ENCODE assay signal across 15 cellular contexts in the genomic region with DNA sequence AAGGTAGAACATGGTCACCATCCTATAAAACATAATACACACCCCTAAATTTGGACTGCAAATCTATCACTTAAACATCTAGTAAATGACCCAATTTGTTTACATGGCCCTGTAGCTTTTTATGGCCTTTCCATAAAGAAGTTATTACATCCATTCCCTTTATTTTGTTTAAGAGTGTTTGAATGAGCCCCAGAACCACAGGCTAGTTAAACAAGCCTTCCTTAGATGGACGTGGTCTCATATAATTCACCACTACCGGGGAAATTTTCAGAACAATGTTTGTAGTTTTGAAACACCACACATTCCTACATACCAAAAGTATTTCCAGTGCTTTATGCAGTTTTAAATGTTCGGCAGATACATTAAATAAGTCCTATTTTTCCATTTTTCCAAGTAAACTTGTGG. TPM values are rescaled to one million over a fixed set of nuclear protein-coding genes. Genes with fewer than 3 reads are reported as not detected.
DNase-seq lines count a peak whose midpoint lies in the region; ATAC-seq, FAIRE-seq and TF ChIP-seq lines count a peak whose summit lies in the region.
"Had no signal": no experiment of that assay in that cellular context is flagged by ENCODE, and none has a peak within 500 bp of the region (broad histone marks: within the 10 kb centered on the region; RNA-seq: fewer than 3 reads in every experiment).

No MANE protein-coding gene starts in this region.

- no peak for ATAC-seq in HG03565 (IDR thresholded peaks at IDR 0.05; ENCODE audit: unreplicated experiment)
- ATAC-seq: psoas muscle had no signal

- H3K27ac ChIP-seq in SK-N-SH (ENCODE audit: low read depth in 2 of 2, low read length in 1 of 2) (peak overlapping the region; percentile 34 to 49; a peak in 3 of 4 replicates), neural progenitor cell (no peak overlapping the region)
- H3K27ac ChIP-seq: BLaER1, psoas muscle had no signal

- peaks cover 2% of the 10 kb centered on the region for H3K9me3 Mint-ChIP-seq in neural progenitor cell
- H3K9me3 Mint-ChIP-seq: activated CD4-positive, alpha-beta T cell treated with anti-CD3 and anti-CD28 coated beads, Interleukin-2, amount 10 ng/mL, durations not matched to agents 7 days and 5 days; activated naive CD8-positive, alpha-beta T cell treated with anti-CD3 and anti-CD28 coated beads, Interleukin-2, amount 10 ng/mL, durations not matched to agents 7 days and 5 days had no signal

- no peak for TF ChIP-seq EP300 in SK-N-SH (IDR thresholded peaks at IDR 0.05; ENCODE audit: borderline replicate concordance in 1 of 2, low read depth in 1 of 2, low read length in 1 of 2)

- 58% methylated on average over 3 of the region's 3 CpGs for WGBS in SK-N-SH (ENCODE audit: low lambda C conversion rate)

- H4K20me1 ChIP-seq in SK-N-SH (ENCODE audit: insufficient read depth) = no peaks in the 10 kb centered on the region
- no peaks in the 10 kb centered on the region for H4K20me1 ChIP-seq in neural progenitor cell (ENCODE audit: low read depth)
- H4K20me1 ChIP-seq: BLaER1 had no signal

- H3K36me3 Mint-ChIP-seq in neural progenitor cell = peaks cover 7% of the 10 kb centered on the region
- H3K36me3 Mint-ChIP-seq: activated naive CD8-positive, alpha-beta T cell treated with anti-CD3 and anti-CD28 coated beads, Interleukin-2, amount 10 ng/mL, durations not matched to agents 7 days and 5 days had no signal

- H3K27me3 Mint-ChIP-seq in neural progenitor cell (ENCODE audit: insufficient read depth, low read depth) = peaks cover 2% of the 10 kb centered on the region
- H3K27me3 Mint-ChIP-seq: activated CD4-positive, alpha-beta T cell treated with anti-CD3 and anti-CD28 coated beads, Interleukin-2, amount 10 ng/mL, durations not matched to agents 7 days and 5 days; activated naive CD8-positive, alpha-beta T cell treated with anti-CD3 and anti-CD28 coated beads, Interleukin-2, amount 10 ng/mL, durations not matched to agents 7 days and 5 days; activated T-cell treated with anti-CD3 and anti-CD28 coated beads, Interleukin-2, amount 50 U/mL, for 24 hours had no signal

- POLR2A ChIA-PET in SK-N-SH (lab: Yijun Ruan, JAX) = no interaction called here

- no peak for TF ChIP-seq RAD21 in SK-N-SH (IDR thresholded peaks at IDR 0.05; ENCODE audit: low read length)

- H3K4me1 ChIP-seq in SK-N-SH (ENCODE audit: control insufficient read depth in 1 of 2, insufficient read depth in 2 of 2, low read depth in 1 of 2, low read length in 1 of 2) (peaks cover 0 to 71% of the 10 kb centered on the region in 2 experiments), neural progenitor cell (no peaks in the 10 kb centered on the region)
- H3K4me1 ChIP-seq: BLaER1 had no signal

- H3K36me3 ChIP-seq in SK-N-SH (replicated peaks in 1 of 2; ENCODE audit: control insufficient read depth in 1 of 2, insufficient read depth in 2 of 2, low read length in 1 of 2) (no peaks in the 10 kb centered on the region), neural progenitor cell (no peaks in the 10 kb centered on the region)
- H3K36me3 ChIP-seq: BLaER1 had no signal

- CTCF ChIA-PET in SK-N-SH (lab: Yijun Ruan, JAX) = interaction anchor here (4.4 kb wide), 1 partner anchor 10 kb away, joined by 23 read pairs; a partner anchor contains a TSS

- no peak overlapping the region for H3K27ac Mint-ChIP-seq in neural progenitor cell
- H3K27ac Mint-ChIP-seq: activated CD4-positive, alpha-beta T cell treated with anti-CD3 and anti-CD28 coated beads, Interleukin-2, amount 10 ng/mL, durations not matched to agents 7 days and 5 days; activated naive CD8-positive, alpha-beta T cell treated with anti-CD3 and anti-CD28 coated beads, Interleukin-2, amount 10 ng/mL, durations not matched to agents 7 days and 5 days; activated T-cell treated with anti-CD3 and anti-CD28 coated beads, Interleukin-2, amount 50 U/mL, for 24 hours had no signal

- H3K9me2 ChIP-seq in SK-N-SH = no peaks in the 10 kb centered on the region

- H3K9ac ChIP-seq in SK-N-SH = peak overlapping the region; percentile 2; the same call in 1 of the 2 replicates
- H3K9ac ChIP-seq in neural progenitor cell = no peak overlapping the region
- H3K9ac ChIP-seq: BLaER1 had no signal

- H3K4me1 Mint-ChIP-seq in neural progenitor cell = peaks cover 29% of the 10 kb centered on the region
- H3K4me1 Mint-ChIP-seq: activated CD4-positive, alpha-beta T cell treated with anti-CD3 and anti-CD28 coated beads, Interleukin-2, amount 10 ng/mL, durations not matched to agents 7 days and 5 days; activated naive CD8-positive, alpha-beta T cell treated with anti-CD3 and anti-CD28 coated beads, Interleukin-2, amount 10 ng/mL, durations not matched to agents 7 days and 5 days had no signal

- H3K4me2 ChIP-seq in SK-N-SH (peak overlapping the region; percentile 36), neural progenitor cell (no peak overlapping the region)
- H3K4me2 ChIP-seq: BLaER1 had no signal

- H3K79me2 ChIP-seq in SK-N-SH (ENCODE audit: insufficient read depth) (peaks cover 100% of the 10 kb centered on the region), neural progenitor cell (ENCODE audit: low read depth) (no peaks in the 10 kb centered on the region)

- H3K4me3 Mint-ChIP-seq in neural progenitor cell = no peak overlapping the region
- H3K4me3 Mint-ChIP-seq: activated CD4-positive, alpha-beta T cell treated with anti-CD3 and anti-CD28 coated beads, Interleukin-2, amount 10 ng/mL, durations not matched to agents 7 days and 5 days; activated naive CD8-positive, alpha-beta T cell treated with anti-CD3 and anti-CD28 coated beads, Interleukin-2, amount 10 ng/mL, durations not matched to agents 7 days and 5 days; activated T-cell treated with anti-CD3 and anti-CD28 coated beads, Interleukin-2, amount 50 U/mL, for 24 hours had no signal

- H3F3A ChIP-seq in SK-N-SH (replicated peaks; ENCODE audit: insufficient read depth) (peaks cover 7% of the 10 kb centered on the region), neural progenitor cell (ENCODE audit: low read depth) (no peaks in the 10 kb centered on the region)

- H2AFZ ChIP-seq in SK-N-SH (ENCODE audit: low read depth) = no peak overlapping the region
- no peak overlapping the region for H2AFZ ChIP-seq in neural progenitor cell (replicated peaks)

- H3K9me3 ChIP-seq in SK-N-SH (no peaks in the 10 kb centered on the region), neural progenitor cell (ENCODE audit: low read depth) (no peaks in the 10 kb centered on the region)
- H3K9me3 ChIP-seq: BLaER1, psoas muscle had no signal

- FAIRE-seq in GM12892 (lab: Jason Lieb, UNC) = no peak

- H3K27me3 ChIP-seq in SK-N-SH (ENCODE audit: insufficient read depth) = no peaks in the 10 kb centered on the region
- H3K27me3 ChIP-seq in neural progenitor cell = no peaks in the 10 kb centered on the region
- H3K27me3 ChIP-seq: BLaER1 had no signal

- TF ChIP-seq CTCF in SK-N-SH (IDR thresholded peaks at IDR 0.05) (no peak), fibroblast of pulmonary artery (IDR thresholded peaks at IDR 0.05; ENCODE audit: low read length, missing control alignments) (no peak), neural progenitor cell (IDR thresholded peaks at IDR 0.05) (no peak)

- TF ChIP-seq POLR2A in GM12892 (IDR thresholded peaks at IDR 0.05; ENCODE audit: low read depth, low read length) = no peak

- H3K4me3 ChIP-seq in SK-N-SH (ENCODE audit: low read depth in 2 of 2, low read length in 1 of 2) (no peak overlapping the region), fibroblast of pulmonary artery (replicated peaks; ENCODE audit: low read depth, low read length) (no peak overlapping the region), skeletal muscle cell (ENCODE audit: low read depth, low read length) (peak overlapping the region; percentile 2), neural progenitor cell (no peak overlapping the region)
- H3K4me3 ChIP-seq: BLaER1, psoas muscle had no signal

- DNase-seq in ELR (ENCODE audit: low read depth) (peak; percentile 58), SK-N-SH (no peak), fibroblast of pulmonary artery (ENCODE audit: low read depth) (peak; percentile 55), skeletal muscle cell (ENCODE audit: low read depth) (no peak), neural progenitor cell (ENCODE audit: low spot score) (no peak), GM12892 (ENCODE audit: insufficient read length) (no peak)
- DNase-seq in stimulated activated CD4-positive, alpha-beta T cell treated with anti-CD3 and anti-CD28 coated beads, Interleukin-2, amount 100 ng/mL, for 48 hours = no peak
- DNase-seq: activated CD4-positive, alpha-beta T cell treated with anti-CD3 and anti-CD28 coated beads, Interleukin-2, amount 10 ng/mL, durations not matched to agents 7 days and 5 days; activated naive CD8-positive, alpha-beta T cell treated with anti-CD3 and anti-CD28 coated beads, Interleukin-2, amount 10 ng/mL, durations not matched to agents 7 days and 5 days; activated T-cell treated with anti-CD3 and anti-CD28 coated beads, Interleukin-2, amount 50 U/mL, for 24 hours; GOT3; NCI-H1092; psoas muscle had no signal

TF ChIP-seq in SK-N-SH, 30 proteins besides CTCF, POLR2A, EP300 and RAD21 (continues in another document):
- no peak for TF ChIP-seq ELF1 (IDR thresholded peaks at IDR 0.05)
- no peak for TF ChIP-seq JUND (IDR thresholded peaks at IDR 0.05)
- TF ChIP-seq GABPA (IDR thresholded peaks at IDR 0.05; ENCODE audit: low read depth) = no peak
- TF ChIP-seq, protein P1, sequence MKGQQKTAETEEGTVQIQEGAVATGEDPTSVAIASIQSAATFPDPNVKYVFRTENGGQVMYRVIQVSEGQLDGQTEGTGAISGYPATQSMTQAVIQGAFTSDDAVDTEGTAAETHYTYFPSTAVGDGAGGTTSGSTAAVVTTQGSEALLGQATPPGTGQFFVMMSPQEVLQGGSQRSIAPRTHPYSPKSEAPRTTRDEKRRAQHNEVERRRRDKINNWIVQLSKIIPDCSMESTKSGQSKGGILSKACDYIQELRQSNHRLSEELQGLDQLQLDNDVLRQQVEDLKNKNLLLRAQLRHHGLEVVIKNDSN (IDR thresholded peaks at IDR 0.05; ENCODE audit: borderline replicate concordance, low read depth) = no peak
- TF ChIP-seq TAF1 (IDR thresholded peaks at IDR 0.05; ENCODE audit: borderline replicate concordance, low read depth, low read length) = no peak

RNA-seq across cellular contexts. Expression of a gene that starts 12.3 kb away (rescaled TPM):
- 29.8 and 36.2 TPM in 2 replicates for polyA plus RNA-seq in SK-N-SH (2012; rRNA removed)
- polyA plus RNA-seq in SK-N-SH (2012; cell fraction: cytosol; rRNA removed) = 37.7 and 40.7 TPM in 2 replicates
- polyA plus RNA-seq in SK-N-SH (2012; cell fraction: nucleus; rRNA removed) = 27.3 and 49.5 TPM in 2 replicates
- total RNA-seq in neural progenitor cell (ENCODE audit: low replicate concordance) = 2.5 and 4.7 TPM in 2 replicates
- not detected for polyA plus RNA-seq in GM12892 (2012; ENCODE audit: missing spikeins)
- total RNA-seq: activated CD4-positive, alpha-beta T cell treated with anti-CD3 and anti-CD28 coated beads, Interleukin-2, amount 10 ng/mL, durations not matched to agents 7 days and 5 days had no signal

Comparison
In these comparisons a context has a peak if more than half of its experiments do, and no peak if none do; other contexts are left out.
1. DNase-seq: peak in ELR (single experiment) and fibroblast of pulmonary artery (single experiment); none in SK-N-SH (single experiment), skeletal muscle cell (single experiment), neural progenitor cell (single experiment), GM12892 (single experiment) and stimulated activated CD4-positive, alpha-beta T cell treated with anti-CD3 and anti-CD28 coated beads, Interleukin-2, amount 100 ng/mL, for 48 hours (0 of 2).